8 cellular contexts compared by ENCODE assay signal in the genomic region with DNA sequence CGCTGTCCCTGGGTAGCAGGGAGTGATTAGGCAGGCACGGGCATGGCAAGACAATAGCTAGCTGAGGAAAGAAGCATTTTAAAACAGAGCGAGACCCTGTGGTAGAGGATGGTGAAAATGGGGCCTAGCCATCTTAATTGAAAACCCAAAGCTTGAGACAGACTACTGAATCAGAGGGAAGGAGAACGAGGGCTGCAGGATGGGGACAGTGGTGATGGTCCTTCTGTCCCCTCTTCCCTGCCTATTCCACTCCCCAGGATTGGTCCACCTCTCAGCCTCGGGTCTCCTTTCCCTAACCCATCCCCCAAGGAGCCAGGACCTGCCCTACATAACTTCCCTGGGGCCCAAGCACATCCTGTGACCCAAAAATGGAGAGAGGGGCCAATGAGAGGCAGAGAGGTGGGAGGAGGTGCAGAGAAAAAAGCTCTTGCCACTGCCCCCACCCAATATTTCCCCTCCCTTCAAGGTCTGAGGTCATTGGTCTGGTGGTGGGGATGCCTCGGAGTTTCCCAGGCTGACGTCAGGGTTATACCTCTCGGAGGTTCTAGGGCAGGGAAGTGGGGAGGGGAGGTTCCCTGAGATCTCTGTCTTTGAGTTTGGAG. TPM values are rescaled to one million over a fixed set of nuclear protein-coding genes. Genes with fewer than 3 reads are reported as not detected.
DNase-seq lines count a peak whose midpoint lies in the region; ATAC-seq and TF ChIP-seq lines count a peak whose summit lies in the region.

No MANE protein-coding gene starts in this region.

- H3K4me3 ChIP-seq in SU-DHL-6 (ENCODE audit: insufficient read depth, low read length, poor library complexity, severe bottlenecking): peak overlapping the region; percentile 50

- H3K27ac ChIP-seq in SU-DHL-6 (ENCODE audit: low read depth, low read length): peak overlapping the region; percentile 61

- H4K20me1 ChIP-seq in SU-DHL-6 (ENCODE audit: low read depth, low read length): no peaks in the 10 kb centered on the region

- peak overlapping the region; percentile 53 for H3K9ac ChIP-seq in SU-DHL-6 (ENCODE audit: low read length)

- no peaks in the 10 kb centered on the region for H3K36me3 ChIP-seq in SU-DHL-6 (ENCODE audit: low read length)

- peaks cover 21% of the 10 kb centered on the region for H3K27me3 Mint-ChIP-seq in dendritic cell treated with granulocyte-macrophage colony-stimulating factor and Interleukin-4, amounts not matched to agents 40 ng/mL and 50 ng/mL, for 4 days
- no peaks in the 10 kb centered on the region for H3K27me3 Mint-ChIP-seq in natural killer cell treated with Interleukin-12 subunit alpha and Interleukin-12 subunit beta and Interleukin-15 and Interleukin-18, amount 100 ng/mL, for 72 hours

- H3K79me2 ChIP-seq in SU-DHL-6 (ENCODE audit: insufficient read depth, low read length): peaks cover 22% of the 10 kb centered on the region

- peak; percentile 31 to 33 for ATAC-seq in natural killer cell treated with Interleukin-12 subunit alpha and Interleukin-12 subunit beta and Interleukin-15 and Interleukin-18, amount 100 ng/mL, for 72 hours
- no peak for ATAC-seq in GM21619 (IDR thresholded peaks at IDR 0.05; ENCODE audit: unreplicated experiment)

- peaks cover 36% of the 10 kb centered on the region for H3K36me3 Mint-ChIP-seq in dendritic cell treated with granulocyte-macrophage colony-stimulating factor and Interleukin-4, amounts not matched to agents 40 ng/mL and 50 ng/mL, for 4 days (ENCODE audit: low read depth)
- peaks cover 7% of the 10 kb centered on the region for H3K36me3 Mint-ChIP-seq in natural killer cell treated with Interleukin-12 subunit alpha and Interleukin-12 subunit beta and Interleukin-15 and Interleukin-18, amount 100 ng/mL, for 72 hours

- intact Hi-C loops in dendritic cell treated with granulocyte-macrophage colony-stimulating factor and Interleukin-4, amounts not matched to agents 40 ng/mL and 50 ng/mL, for 4 days (cut with micrococcal nuclease): no loop called here

- H3K4me2 ChIP-seq in SU-DHL-6 (ENCODE audit: low read depth, low read length, poor library complexity, severe bottlenecking): peak overlapping the region; percentile 65

- no peak for TF ChIP-seq CTCF in SU-DHL-6 (IDR thresholded peaks at IDR 0.05; ENCODE audit: insufficient read depth, low read length, poor library complexity, severe bottlenecking)

- peak; percentile 33 for DNase-seq in ELR (ENCODE audit: low read depth)
- DNase-seq in natural killer cell treated with Interleukin-12 subunit alpha and Interleukin-12 subunit beta and Interleukin-15 and Interleukin-18, amount 100 ng/mL, for 72 hours (ENCODE audit: low spot score): peak; percentile 85
- DNase-seq in mesenteric fat pad (ENCODE audit: low spot score): no peak
- DNase-seq in RPMI8226: no peak
- no peak for DNase-seq in NCI-H1417 (lab: John Stamatoyannopoulos, UW)

- no peaks in the 10 kb centered on the region for H3K9me3 Mint-ChIP-seq in dendritic cell treated with granulocyte-macrophage colony-stimulating factor and Interleukin-4, amounts not matched to agents 40 ng/mL and 50 ng/mL, for 4 days
- no peaks in the 10 kb centered on the region for H3K9me3 Mint-ChIP-seq in natural killer cell treated with Interleukin-12 subunit alpha and Interleukin-12 subunit beta and Interleukin-15 and Interleukin-18, amount 100 ng/mL, for 72 hours

- peaks cover 21% of the 10 kb centered on the region; the same call in 1 of the 2 replicates for H3F3A ChIP-seq in SU-DHL-6 (ENCODE audit: insufficient read depth)

- no peaks in the 10 kb centered on the region for H3K9me2 ChIP-seq in SU-DHL-6 (replicated peaks; ENCODE audit: insufficient read depth, low read length)

- no peaks in the 10 kb centered on the region for H3K9me3 ChIP-seq in SU-DHL-6 (ENCODE audit: insufficient read depth, low read length)

- peaks cover 59% of the 10 kb centered on the region for H3K4me1 Mint-ChIP-seq in dendritic cell treated with granulocyte-macrophage colony-stimulating factor and Interleukin-4, amounts not matched to agents 40 ng/mL and 50 ng/mL, for 4 days (ENCODE audit: low read depth)
- peaks cover 62 to 66% of the 10 kb centered on the region in 2 donors for H3K4me1 Mint-ChIP-seq in natural killer cell treated with Interleukin-12 subunit alpha and Interleukin-12 subunit beta and Interleukin-15 and Interleukin-18, amount 100 ng/mL, for 72 hours (ENCODE audit: low read depth in 2 of 2)

- peak overlapping the region; percentile 95 for H3K27ac Mint-ChIP-seq in dendritic cell treated with granulocyte-macrophage colony-stimulating factor and Interleukin-4, amounts not matched to agents 40 ng/mL and 50 ng/mL, for 4 days
- peak overlapping the region; percentile 100 for H3K27ac Mint-ChIP-seq in natural killer cell treated with Interleukin-12 subunit alpha and Interleukin-12 subunit beta and Interleukin-15 and Interleukin-18, amount 100 ng/mL, for 72 hours

- H3K27me3 ChIP-seq in SU-DHL-6 (ENCODE audit: low read length): no peaks in the 10 kb centered on the region

- H2AFZ ChIP-seq in SU-DHL-6 (ENCODE audit: low read depth, low read length, severe bottlenecking): peak overlapping the region; percentile 53

- H3K4me3 Mint-ChIP-seq in dendritic cell treated with granulocyte-macrophage colony-stimulating factor and Interleukin-4, amounts not matched to agents 40 ng/mL and 50 ng/mL, for 4 days: peak overlapping the region; percentile 89
- peak overlapping the region; percentile 99 for H3K4me3 Mint-ChIP-seq in natural killer cell treated with Interleukin-12 subunit alpha and Interleukin-12 subunit beta and Interleukin-15 and Interleukin-18, amount 100 ng/mL, for 72 hours

RNA-seq across cellular contexts. Expression of gene CUTA, which starts 0.9 kb away (rescaled TPM):
- total RNA-seq in natural killer cell treated with Interleukin-12 subunit alpha and Interleukin-12 subunit beta and Interleukin-15 and Interleukin-18, amount 100 ng/mL, for 72 hours: 100 to 1,000 TPM; 106 to 156 TPM
- total RNA-seq in mesenteric fat pad: 103 TPM

RNA-seq across cellular contexts. Expression of gene SYNGAP1, which starts 1.1 kb away (rescaled TPM):
- 10 to 100 TPM; 17.7 to 77.0 TPM for total RNA-seq in natural killer cell treated with Interleukin-12 subunit alpha and Interleukin-12 subunit beta and Interleukin-15 and Interleukin-18, amount 100 ng/mL, for 72 hours
- total RNA-seq in mesenteric fat pad: 14.1 TPM

RNA-seq across cellular contexts. Expression of gene PHF1, which starts 8.0 kb away (rescaled TPM):
- total RNA-seq in natural killer cell treated with Interleukin-12 subunit alpha and Interleukin-12 subunit beta and Interleukin-15 and Interleukin-18, amount 100 ng/mL, for 72 hours: 10 to 100 TPM; 46.5 to 66.6 TPM
- 42.5 TPM for total RNA-seq in mesenteric fat pad

RNA-seq across cellular contexts. Expression of gene KIFC1, which starts 27.2 kb away (rescaled TPM):
- 100 to 1,000 TPM in 1 of 2 donors, 10 to 100 TPM in 1; 52.9 to 115 TPM for total RNA-seq in natural killer cell treated with Interleukin-12 subunit alpha and Interleukin-12 subunit beta and Interleukin-15 and Interleukin-18, amount 100 ng/mL, for 72 hours
- 0.19 TPM for total RNA-seq in mesenteric fat pad

RNA-seq across cellular contexts. Expression of gene ZBTB9, which starts 35.6 kb away (rescaled TPM):
- total RNA-seq in natural killer cell treated with Interleukin-12 subunit alpha and Interleukin-12 subunit beta and Interleukin-15 and Interleukin-18, amount 100 ng/mL, for 72 hours: 10 to 100 TPM; 10.9 to 25.4 TPM
- 4.6 TPM for total RNA-seq in mesenteric fat pad

Comparison
In these comparisons a context has a peak if more than half of its experiments do, and no peak if none do; other contexts are left out.
1. DNase-seq: peak in ELR (single experiment) and natural killer cell treated with Interleukin-12 subunit alpha and Interleukin-12 subunit beta and Interleukin-15 and Interleukin-18, amount 100 ng/mL, for 72 hours (single experiment); none in mesenteric fat pad (single experiment), RPMI8226 (single experiment) and NCI-H1417 (0 of 3).